Comparison of ENCODE assay signal across 11 cellular contexts in genomic region chr21:44967082-44968047, GRCh38. TPM values are rescaled to one million over a fixed set of nuclear protein-coding genes. Genes with fewer than 3 reads are reported as not detected.
DNase-seq lines count a peak whose midpoint lies in the region; FAIRE-seq and TF ChIP-seq lines count a peak whose summit lies in the region.
"Had no signal": no experiment of that assay in that cellular context is flagged by ENCODE, and none has a peak within 500 bp of the region (broad histone marks: within the 10 kb centered on the region; RNA-seq: fewer than 3 reads in every experiment).

No MANE protein-coding gene starts in this region.

- DNase-seq in HL-60 (ENCODE audit: low read depth in 1 of 2, low spot score in 1 of 2) (no peak), ascending aorta (ENCODE audit: low spot score in 2 of 2) (no peak), kidney (peak; percentile 77), stomach (no peak), GM23248 (no peak), erythroblast (lab: John Stamatoyannopoulos, UW) (no peak), COR-L47 (lab: John Stamatoyannopoulos, UW) (no peak), SW 1271 (lab: John Stamatoyannopoulos, UW) (no peak)
- DNase-seq: mesendoderm, NCI-H2081 treated with DMSO at 0.1 percent for 48 hours had no signal

- H3K9ac ChIP-seq in kidney (ENCODE audit: low read length in 2 of 2) (no peak overlapping the region), GM23248 (no peak overlapping the region)

- TF ChIP-seq CTCF in HL-60 (IDR thresholded peaks at IDR 0.05; ENCODE audit: insufficient read depth, low read length), result no peak
- no peak for TF ChIP-seq CTCF in ascending aorta (IDR thresholded peaks at IDR 0.05)
- no peak for TF ChIP-seq CTCF in kidney (IDR thresholded peaks at IDR 0.05; ENCODE audit: borderline replicate concordance, extremely low read depth, insufficient read depth)
- no peak for TF ChIP-seq CTCF in stomach (IDR thresholded peaks at IDR 0.05)

- H3K9me2 ChIP-seq in GM23248 (ENCODE audit: insufficient read depth), result no peaks in the 10 kb centered on the region

- H4K20me1 ChIP-seq in GM23248 (ENCODE audit: insufficient read depth), result no peaks in the 10 kb centered on the region

- H3K4me1 ChIP-seq in ascending aorta, result peaks cover 19 to 40% of the 10 kb centered on the region in 2 donors
- peaks cover 3 to 25% of the 10 kb centered on the region in 2 donors for H3K4me1 ChIP-seq in kidney (ENCODE audit: control insufficient read depth in 1 of 2, insufficient read depth in 1 of 2, low read depth in 1 of 2, low read length in 2 of 2)
- peaks cover 20 to 68% (median 47%) of the 10 kb centered on the region in 4 donors for H3K4me1 ChIP-seq in stomach
- H3K4me1 ChIP-seq in GM23248 (ENCODE audit: insufficient read depth), result peaks cover 13% of the 10 kb centered on the region

- TF ChIP-seq EP300 in stomach (IDR thresholded peaks at IDR 0.05), result no peak

- FAIRE-seq in kidney (lab: Jason Lieb, UNC), result no peak

- H3F3A ChIP-seq in GM23248 (ENCODE audit: insufficient read depth), result peaks cover 18% of the 10 kb centered on the region

- peak overlapping the region; percentile 95 for H3K27ac ChIP-seq in HL-60 (replicated peaks)
- peak overlapping the region; percentile 72 to 87 for H3K27ac ChIP-seq in ascending aorta
- H3K27ac ChIP-seq in kidney (ENCODE audit: low read depth in 2 of 2, low read length in 2 of 2), result no peak overlapping the region
- peak overlapping the region in 4 of 5 donors; percentile 29 to 81 (median 58) for H3K27ac ChIP-seq in stomach
- no peak overlapping the region for H3K27ac ChIP-seq in GM23248

- H3K36me3 ChIP-seq in ascending aorta, result peaks cover 0 to 10% of the 10 kb centered on the region in 2 donors
- peaks cover 0 to 8% of the 10 kb centered on the region in 2 donors for H3K36me3 ChIP-seq in kidney (ENCODE audit: control insufficient read depth in 1 of 2, insufficient read depth in 2 of 2, low read length in 2 of 2)
- H3K36me3 ChIP-seq in stomach, result peaks cover 12 to 49% (median 40%) of the 10 kb centered on the region in 4 donors
- peaks cover 3% of the 10 kb centered on the region; the same call in 1 of the 2 replicates for H3K36me3 ChIP-seq in GM23248 (ENCODE audit: low read depth)

- H3K9me3 ChIP-seq in ascending aorta, result no peaks in the 10 kb centered on the region
- no peaks in the 10 kb centered on the region for H3K9me3 ChIP-seq in kidney (ENCODE audit: control insufficient read depth in 1 of 2, low read length in 2 of 2)
- H3K9me3 ChIP-seq in stomach, result no peaks in the 10 kb centered on the region
- H3K9me3 ChIP-seq in GM23248 (ENCODE audit: low read depth), result no peaks in the 10 kb centered on the region

- H3K27me3 ChIP-seq in HL-60 (ENCODE audit: insufficient read depth, poor library complexity, severe bottlenecking) (no peaks in the 10 kb centered on the region), ascending aorta (no peaks in the 10 kb centered on the region), stomach (no peaks in the 10 kb centered on the region), GM23248 (replicated peaks; ENCODE audit: insufficient read depth) (no peaks in the 10 kb centered on the region)

- WGBS in stomach, 5 donors, result 71 to 92% (median 90%) methylated on average over 26 to 38 of the region's 38 CpGs
- WGBS in GM23248 (ENCODE audit: low coverage in 1 of 2, low lambda C conversion rate in 2 of 2, missing lambda C conversion rate in 2 of 2), 2 experiments, result 89 to 91% methylated on average over 32 to 36 of the region's 38 CpGs

- H3K4me2 ChIP-seq in GM23248 (ENCODE audit: unreplicated experiment), result no peak overlapping the region
- H3K4me2 ChIP-seq: PC-9 had no signal

- no peak for TF ChIP-seq POLR2A in stomach (IDR thresholded peaks at IDR 0.05)
- no peak for TF ChIP-seq POLR2A in erythroblast (IDR thresholded peaks at IDR 0.05; ENCODE audit: low read length)

- peaks cover 42% of the 10 kb centered on the region for H3K79me2 ChIP-seq in GM23248 (ENCODE audit: insufficient read depth)

- H3K4me3 ChIP-seq in HL-60 (replicated peaks; ENCODE audit: insufficient read depth, low read length) (no peak overlapping the region), ascending aorta (peak overlapping the region; percentile 7 to 46), kidney (ENCODE audit: low read length in 2 of 2) (no peak overlapping the region), stomach (peak overlapping the region in 3 of 4 donors; percentile 7 to 27 (median 24)), GM23248 (no peak overlapping the region)
- H3K4me3 ChIP-seq: PC-9 had no signal

- in situ Hi-C loops in GM23248 (cut with MboI), result no loop called here

- intact Hi-C loops in ascending aorta (cut with DNase I) (no loop called here), kidney (cut with DNase I) (no loop called here), stomach (cut with DNase I; ENCODE audit: low total_unique reads) (no loop called here)

- H2AFZ ChIP-seq in GM23248, result no peak overlapping the region
- H2AFZ ChIP-seq: PC-9 had no signal

RNA-seq across cellular contexts. Expression of gene SLX9, which starts 27.5 kb away (rescaled TPM):
- total RNA-seq in ascending aorta (0.75 TPM), kidney (27.1 TPM), stomach (10 to 100 TPM in 3 of 5 donors, 1 to 10 TPM in 2; 5.4 to 83.4 (median 13.4) TPM)
- polyA plus RNA-seq in kidney (ENCODE audit: insufficient read depth, low read depth, low replicate concordance) (35.1 TPM), stomach (10 to 100 TPM; 19.9 to 37.0 (median 24.4) TPM), GM23248 (2016; fragmentation: Nextera tagmentation; extraction: Ambion mirVana) (34.4 and 35.8 TPM in 2 replicates)
- 25.6 and 34.3 TPM in 2 replicates for total RNA-seq in GM23248 (2014; rRNA removed; shearing (Covaris generic))

RNA-seq across cellular contexts. Expression of gene ITGB2, which starts 46.7 kb away (rescaled TPM):
- 65.5 TPM for total RNA-seq in ascending aorta
- total RNA-seq in kidney, result 111 TPM
- polyA plus RNA-seq in kidney (ENCODE audit: insufficient read depth, low read depth, low replicate concordance), result 9.5 TPM
- total RNA-seq in stomach, result 10 to 100 TPM in 3 of 5 donors, 1 to 10 TPM in 2; 3.5 to 72.2 (median 14.2) TPM
- polyA plus RNA-seq in stomach, result 10 to 100 TPM in 2 of 3 donors, 1 to 10 TPM in 1; 6.7 to 25.3 (median 24.1) TPM
- total RNA-seq in GM23248 (2014; rRNA removed; shearing (Covaris generic)), result 1.3 and 2.1 TPM in 2 replicates
- polyA plus RNA-seq in GM23248 (2016; fragmentation: Nextera tagmentation; extraction: Ambion mirVana), result 2.2 and 2.7 TPM in 2 replicates

Comparison
In these comparisons a context has a peak if more than half of its experiments do, and no peak if none do; other contexts are left out.
1. H3K27ac ChIP-seq: peak in HL-60 (single experiment), ascending aorta (2 of 2) and stomach (4 of 5); none in kidney (0 of 2) and GM23248 (single experiment).
2. H3K4me3 ChIP-seq: peak in ascending aorta (2 of 2) and stomach (3 of 4); none in HL-60 (single experiment), kidney (0 of 2) and GM23248 (single experiment).